1 cellular context compared by ENCODE assay signal in genomic region chr16:4876646-4877297, GRCh38.
TF ChIP-seq lines count a peak whose summit lies in the region.

No MANE protein-coding gene starts in this region.

TF ChIP-seq in SK-N-SH, 30 proteins besides CTCF, POLR2A, EP300 and RAD21 (continued from another document):
- no peak for TF ChIP-seq USF1 (IDR thresholded peaks at IDR 0.05; ENCODE audit: borderline replicate concordance, low read depth)
- no peak for TF ChIP-seq TCF12 (IDR thresholded peaks at IDR 0.05)
TF ChIP-seq in SK-N-SH: peak in this region for 0.
